In the genomic region with DNA sequence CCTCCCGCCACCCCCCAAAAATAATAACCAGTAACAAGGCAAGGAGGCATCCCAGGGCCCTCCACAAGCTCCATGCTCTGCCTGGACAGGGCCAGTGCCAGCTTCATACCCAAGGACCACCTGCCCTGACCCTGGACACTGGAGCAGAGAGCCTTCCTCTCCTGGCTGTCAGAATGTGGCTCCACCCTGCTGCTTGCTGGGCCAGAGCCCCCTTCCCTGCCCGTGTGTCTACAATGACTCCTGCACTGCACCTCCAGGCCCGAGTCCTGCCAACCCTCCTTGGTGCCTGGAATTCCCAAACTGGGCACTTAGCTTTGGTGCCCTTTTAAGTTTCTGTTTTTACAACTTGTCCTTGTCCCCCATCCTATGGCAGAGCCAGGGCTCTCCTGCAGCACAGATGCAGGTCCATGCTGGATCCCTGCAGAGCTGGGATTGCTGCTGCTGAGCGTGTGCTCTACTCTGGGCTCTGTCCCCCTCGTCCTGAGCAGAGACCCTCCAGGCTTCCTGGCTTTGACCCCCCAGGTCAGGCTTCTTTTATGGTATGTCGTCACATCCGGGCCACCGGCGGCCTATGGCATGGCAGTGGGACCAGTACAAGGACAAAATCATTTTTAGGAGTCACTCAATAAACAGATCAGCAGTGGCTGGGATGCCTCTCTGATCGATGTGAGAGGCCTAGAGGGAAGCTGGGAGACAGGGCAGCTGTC, we compare ENCODE assay signal across 20 cellular contexts. TPM values are rescaled to one million over a fixed set of nuclear protein-coding genes. Genes with fewer than 3 reads are reported as not detected.
DNase-seq lines count a peak whose midpoint lies in the region; ATAC-seq and TF ChIP-seq lines count a peak whose summit lies in the region.
"Had no signal": no experiment of that assay in that cellular context is flagged by ENCODE, and none has a peak within 500 bp of the region (broad histone marks: within the 10 kb centered on the region; RNA-seq: fewer than 3 reads in every experiment).

No MANE protein-coding gene starts in this region.

- H3K36me3 ChIP-seq in BLaER1 (no peaks in the 10 kb centered on the region), lower lobe of right lung (no peaks in the 10 kb centered on the region), BE2C (no peaks in the 10 kb centered on the region)

- H3K27ac Mint-ChIP-seq in activated CD8-positive, alpha-beta memory T cell treated with anti-CD3 and anti-CD28 coated beads, Interleukin-2, amount 10 ng/mL, durations not matched to agents 7 days and 5 days: peak overlapping the region; percentile 49
- no peak overlapping the region for H3K27ac Mint-ChIP-seq in activated B cell treated with CpG ODN at 0.5 μM for 24 hours
- H3K27ac Mint-ChIP-seq: GM23338 had no signal

- H3K4me2 ChIP-seq in BLaER1: peak overlapping the region; percentile 37
- H3K4me2 ChIP-seq: GM23338 had no signal

- H3K9ac ChIP-seq in BLaER1: no peak overlapping the region

- intact Hi-C loops in activated B cell treated with CpG ODN at 0.5 μM for 24 hours (cut with micrococcal nuclease): no loop called here
- intact Hi-C loops in lower lobe of right lung (cut with DNase I): no loop called here

- no peak overlapping the region for H3K27ac ChIP-seq in BLaER1
- H3K27ac ChIP-seq in lower lobe of right lung: no peak overlapping the region

- H3K27me3 Mint-ChIP-seq in activated CD8-positive, alpha-beta memory T cell treated with anti-CD3 and anti-CD28 coated beads, Interleukin-2, amount 10 ng/mL, durations not matched to agents 7 days and 5 days: no peaks in the 10 kb centered on the region
- H3K27me3 Mint-ChIP-seq in activated B cell treated with CpG ODN at 0.5 μM for 24 hours: no peaks in the 10 kb centered on the region

- DNase-seq in activated CD8-positive, alpha-beta memory T cell treated with anti-CD3 and anti-CD28 coated beads, Interleukin-2, amount 10 ng/mL, durations not matched to agents 7 days and 5 days: no peak
- no peak for DNase-seq in activated CD8-positive, alpha-beta memory T cell treated with anti-CD3 and anti-CD28 coated beads for 24 hours
- DNase-seq in activated B cell treated with CpG ODN at 0.5 μM for 24 hours (peak; percentile 5), lower lobe of right lung (peak; percentile 39), BE2C (no peak), germinal center (ENCODE audit: low spot score) (no peak)
- DNase-seq: 8988T, GDM1, IMR-90, Karpas-422, MG63, NCI-H1092, NCI-H2081 treated with DMSO at 0.1 percent for 48 hours, NCI-H510A, NCI-H82, SIG-M5 had no signal

- H3K27me3 ChIP-seq in BLaER1 (no peaks in the 10 kb centered on the region), lower lobe of right lung (ENCODE audit: low read depth) (no peaks in the 10 kb centered on the region), BE2C (no peaks in the 10 kb centered on the region)
- H3K27me3 ChIP-seq: MG63 had no signal

- CTCF ChIA-PET in activated CD8-positive, alpha-beta memory T cell treated with anti-CD3 and anti-CD28 coated beads, Interleukin-2, amount 10 ng/mL, durations not matched to agents 7 days and 5 days (lab: Charles Lee): interaction anchor here (0.9 to 2.1 kb wide), 3 partner anchors 14 to 195 kb away, joined by 3 to 9 read pairs (median 4); no protein-coding TSS in a partner anchor
- CTCF ChIA-PET in activated B cell treated with CpG ODN at 0.5 μM for 24 hours (lab: Charles Lee): no interaction called here

- POLR2A ChIA-PET in activated B cell treated with CpG ODN at 0.5 μM for 24 hours (lab: Charles Lee): no interaction called here

- H3K9me3 Mint-ChIP-seq in activated CD8-positive, alpha-beta memory T cell treated with anti-CD3 and anti-CD28 coated beads, Interleukin-2, amount 10 ng/mL, durations not matched to agents 7 days and 5 days (ENCODE audit: low read depth): no peaks in the 10 kb centered on the region
- H3K9me3 Mint-ChIP-seq in activated B cell treated with CpG ODN at 0.5 μM for 24 hours: no peaks in the 10 kb centered on the region
- H3K9me3 Mint-ChIP-seq: GM23338 had no signal

- TF ChIP-seq CTCF in activated B cell treated with CpG ODN at 0.5 μM for 24 hours (IDR thresholded peaks at IDR 0.05) (no peak), lower lobe of right lung (IDR thresholded peaks at IDR 0.05) (no peak), BE2C (IDR thresholded peaks at IDR 0.05; ENCODE audit: low read depth, low read length) (no peak)

- no peaks in the 10 kb centered on the region for H4K20me1 ChIP-seq in BLaER1

- no peaks in the 10 kb centered on the region for H3K4me1 Mint-ChIP-seq in activated CD8-positive, alpha-beta memory T cell treated with anti-CD3 and anti-CD28 coated beads, Interleukin-2, amount 10 ng/mL, durations not matched to agents 7 days and 5 days
- no peaks in the 10 kb centered on the region for H3K4me1 Mint-ChIP-seq in activated B cell treated with CpG ODN at 0.5 μM for 24 hours
- H3K4me1 Mint-ChIP-seq: GM23338 had no signal

- no peak overlapping the region for H3K4me3 Mint-ChIP-seq in activated CD8-positive, alpha-beta memory T cell treated with anti-CD3 and anti-CD28 coated beads, Interleukin-2, amount 10 ng/mL, durations not matched to agents 7 days and 5 days
- H3K4me3 Mint-ChIP-seq in activated B cell treated with CpG ODN at 0.5 μM for 24 hours: no peak overlapping the region
- H3K4me3 Mint-ChIP-seq: GM23338 had no signal

- H3K4me3 ChIP-seq in BLaER1 (no peak overlapping the region), lower lobe of right lung (no peak overlapping the region), BE2C (ENCODE audit: low read depth, low read length) (no peak overlapping the region)
- H3K4me3 ChIP-seq: GM12878, GM23338, MG63 had no signal

- ATAC-seq in activated CD8-positive, alpha-beta memory T cell treated with anti-CD3 and anti-CD28 coated beads, Interleukin-2, amount 10 ng/mL, durations not matched to agents 7 days and 5 days: no peak
- ATAC-seq in activated B cell treated with CpG ODN at 0.5 μM for 24 hours (ENCODE audit: low read depth) (no peak), lower lobe of right lung (no peak), GM19455 (IDR thresholded peaks at IDR 0.05; ENCODE audit: unreplicated experiment) (no peak)

- no peaks in the 10 kb centered on the region for H3K36me3 Mint-ChIP-seq in activated CD8-positive, alpha-beta memory T cell treated with anti-CD3 and anti-CD28 coated beads, Interleukin-2, amount 10 ng/mL, durations not matched to agents 7 days and 5 days
- H3K36me3 Mint-ChIP-seq in activated B cell treated with CpG ODN at 0.5 μM for 24 hours (ENCODE audit: low read depth): no peaks in the 10 kb centered on the region

- H3K4me1 ChIP-seq in BLaER1 (peaks cover 26% of the 10 kb centered on the region), lower lobe of right lung (no peaks in the 10 kb centered on the region), BE2C (no peaks in the 10 kb centered on the region)

- H3K9me3 ChIP-seq in BLaER1 (no peaks in the 10 kb centered on the region), lower lobe of right lung (no peaks in the 10 kb centered on the region), BE2C (no peaks in the 10 kb centered on the region)
- H3K9me3 ChIP-seq: MG63 had no signal

RNA-seq across cellular contexts. Expression of a gene that starts 11.4 kb away (rescaled TPM):
- total RNA-seq in activated CD8-positive, alpha-beta memory T cell treated with anti-CD3 and anti-CD28 coated beads, Interleukin-2, amount 10 ng/mL, durations not matched to agents 7 days and 5 days: 100 to 1,000 TPM; 132 to 151 TPM
- total RNA-seq in activated B cell treated with CpG ODN at 0.5 μM for 24 hours (119 and 122 TPM in 2 replicates), lower lobe of right lung (35.4 TPM)
- 255 TPM for polyA plus RNA-seq in BE2C (2012; ENCODE audit: insufficient read depth, insufficient read length, low read depth)

RNA-seq across cellular contexts. Expression of a gene that starts 29.2 kb away (rescaled TPM):
- 10 to 100 TPM; 33.1 to 49.0 TPM for total RNA-seq in activated CD8-positive, alpha-beta memory T cell treated with anti-CD3 and anti-CD28 coated beads, Interleukin-2, amount 10 ng/mL, durations not matched to agents 7 days and 5 days
- total RNA-seq in activated B cell treated with CpG ODN at 0.5 μM for 24 hours (23.7 and 24.5 TPM in 2 replicates), lower lobe of right lung (64.5 TPM)
- 83.3 TPM for polyA plus RNA-seq in BE2C (2012; ENCODE audit: insufficient read depth, insufficient read length, low read depth)

RNA-seq across cellular contexts. Expression of a gene that starts 54.6 kb away (rescaled TPM):
- 10 to 100 TPM; 50.5 to 59.4 TPM for total RNA-seq in activated CD8-positive, alpha-beta memory T cell treated with anti-CD3 and anti-CD28 coated beads, Interleukin-2, amount 10 ng/mL, durations not matched to agents 7 days and 5 days
- total RNA-seq in activated B cell treated with CpG ODN at 0.5 μM for 24 hours: 16.5 and 20.4 TPM in 2 replicates
- total RNA-seq in lower lobe of right lung: 25.6 TPM
- 51.3 TPM for polyA plus RNA-seq in BE2C (2012; ENCODE audit: insufficient read depth, insufficient read length, low read depth)

Comparison
In these comparisons a context has a peak if more than half of its experiments do, and no peak if none do; other contexts are left out.
1. DNase-seq: peak in activated B cell treated with CpG ODN at 0.5 μM for 24 hours (single experiment) and lower lobe of right lung (single experiment); none in activated CD8-positive, alpha-beta memory T cell treated with anti-CD3 and anti-CD28 coated beads, Interleukin-2, amount 10 ng/mL, durations not matched to agents 7 days and 5 days (single experiment), activated CD8-positive, alpha-beta memory T cell treated with anti-CD3 and anti-CD28 coated beads for 24 hours (single experiment), BE2C (single experiment) and germinal center (single experiment).